15 cellular contexts compared by ENCODE assay signal in genomic region chr3:71254658-71255057, GRCh38.
DNase-seq lines count a peak whose midpoint lies in the region; ATAC-seq, FAIRE-seq and TF ChIP-seq lines count a peak whose summit lies in the region.
"Had no signal": no experiment of that assay in that cellular context is flagged by ENCODE, and none has a peak within 500 bp of the region (broad histone marks: within the 10 kb centered on the region; RNA-seq: fewer than 3 reads in every experiment).

No MANE protein-coding gene starts in this region.

- no peak for ATAC-seq in HG03571 (IDR thresholded peaks at IDR 0.05; ENCODE audit: unreplicated experiment)

- no peak overlapping the region for H3K27ac ChIP-seq in GM23248
- H3K27ac ChIP-seq in small intestine (ENCODE audit: low read depth in 1 of 2, low read length in 1 of 2) = peak overlapping the region; percentile 4 to 52
- H3K27ac ChIP-seq: HL-60, neutrophil had no signal

- 85 to 91% methylated on average over 3 of the region's 3 CpGs for WGBS in GM23248 (ENCODE audit: low coverage in 1 of 2, low lambda C conversion rate in 2 of 2, missing lambda C conversion rate in 2 of 2), 2 experiments
- 12 to 51% (median 39%) methylated on average over 3 of the region's 3 CpGs for WGBS in small intestine, 3 donors

- no peak for TF ChIP-seq CTCF in cardiac fibroblast (IDR thresholded peaks at IDR 0.05; ENCODE audit: low read depth, low read length)

- in situ Hi-C loops in GM23248 (cut with MboI) = no loop called here

- H3K4me3 ChIP-seq in GM23248 (no peak overlapping the region), cardiac fibroblast (replicated peaks in 1 of 2; ENCODE audit: low read depth in 2 of 2, low read length in 2 of 2) (no peak overlapping the region), small intestine (ENCODE audit: low read depth in 1 of 2, low read length in 2 of 2) (no peak overlapping the region)

- no peaks in the 10 kb centered on the region for H4K20me1 ChIP-seq in GM23248 (ENCODE audit: insufficient read depth)

- DNase-seq in GM23248 (peak; percentile 37), cardiac fibroblast (ENCODE audit: low read depth in 2 of 2) (peak; percentile 43 to 78), kidney tubule cell (ENCODE audit: low spot score) (peak; percentile 23), small intestine (peak; percentile 87), GDM1 (lab: John Stamatoyannopoulos, UW) (no peak), DMS53 (lab: John Stamatoyannopoulos, UW) (no peak), putamen (ENCODE audit: low spot score) (no peak)
- DNase-seq: activated CD4-positive, alpha-beta T cell treated with anti-CD3 and anti-CD28 coated beads, Interleukin-2, amount 10 ng/mL, durations not matched to agents 7 days and 5 days; activated gamma-delta T cell treated with Interleukin-2 at 50 U/mL for 16 hours; NCI-H2227 treated with DMSO at 0.1 percent for 48 hours; stimulated activated CD4-positive, alpha-beta T cell treated with anti-CD3 and anti-CD28 coated beads, Interleukin-1b, Interleukin-23, amount 100 ng/mL, for 48 hours had no signal

- no peaks in the 10 kb centered on the region for H3K9me2 ChIP-seq in GM23248 (ENCODE audit: insufficient read depth)

- H3K4me2 ChIP-seq in GM23248 (ENCODE audit: unreplicated experiment) = no peak overlapping the region

- no peaks in the 10 kb centered on the region; the same call in 1 of the 2 replicates for H3K79me2 ChIP-seq in GM23248 (ENCODE audit: insufficient read depth)

- peaks cover 43% of the 10 kb centered on the region for H3F3A ChIP-seq in GM23248 (ENCODE audit: insufficient read depth)

- no peaks in the 10 kb centered on the region for H3K36me3 ChIP-seq in GM23248 (ENCODE audit: low read depth)
- no peaks in the 10 kb centered on the region for H3K36me3 ChIP-seq in small intestine (ENCODE audit: control insufficient read depth in 2 of 2, insufficient read depth in 2 of 2, low read length in 2 of 2)
- H3K36me3 ChIP-seq: neutrophil had no signal

- FAIRE-seq in small intestine (lab: Jason Lieb, UNC) = no peak
- FAIRE-seq: keratinocyte had no signal

- H3K4me1 ChIP-seq in GM23248 (ENCODE audit: insufficient read depth) = peaks cover 50% of the 10 kb centered on the region
- peaks cover 0 to 7% of the 10 kb centered on the region in 2 donors for H3K4me1 ChIP-seq in small intestine (ENCODE audit: control insufficient read depth in 2 of 2, insufficient read depth in 1 of 2, low read depth in 1 of 2, low read length in 1 of 2)

- no peaks in the 10 kb centered on the region for H3K27me3 ChIP-seq in GM23248 (replicated peaks; ENCODE audit: insufficient read depth)
- no peaks in the 10 kb centered on the region for H3K27me3 ChIP-seq in small intestine (ENCODE audit: control insufficient read depth in 2 of 2, insufficient read depth in 2 of 2, low read length in 2 of 2)
- H3K27me3 ChIP-seq: neutrophil had no signal

- no peak overlapping the region for H2AFZ ChIP-seq in GM23248

- H3K9ac ChIP-seq in GM23248 = no peak overlapping the region

- no peaks in the 10 kb centered on the region for H3K9me3 ChIP-seq in GM23248 (ENCODE audit: low read depth)
- no peaks in the 10 kb centered on the region for H3K9me3 ChIP-seq in small intestine (ENCODE audit: control insufficient read depth, low read depth)
- H3K9me3 ChIP-seq: neutrophil had no signal

Comparison
In these comparisons a context has a peak if more than half of its experiments do, and no peak if none do; other contexts are left out.
1. DNase-seq: peak in GM23248 (single experiment), cardiac fibroblast (2 of 2), kidney tubule cell (single experiment) and small intestine (single experiment); none in GDM1 (single experiment), DMS53 (single experiment) and putamen (single experiment).